1 cellular context compared by ENCODE assay signal in genomic region chr17:61454095-61454931, GRCh38.
TF ChIP-seq lines count a peak whose summit lies in the region.

No MANE protein-coding gene starts in this region.

TF ChIP-seq in HepG2, 621 proteins besides CTCF, POLR2A, EP300 and RAD21 (continued from another document and continues in another):
- TF ChIP-seq MNT (IDR thresholded peaks at IDR 0.05) = no peak
- TF ChIP-seq SMARCC2 (IDR thresholded peaks at IDR 0.05) = no peak
- no peak for TF ChIP-seq CCDC6 (CRISPR knock-in tag; IDR thresholded peaks at IDR 0.05)
- no peak for TF ChIP-seq ZNF441 (CRISPR knock-in tag; IDR thresholded peaks at IDR 0.05; ENCODE audit: borderline replicate concordance)
- no peak for TF ChIP-seq ZEB1 (IDR thresholded peaks at IDR 0.05; ENCODE audit: insufficient replicate concordance, low read depth)
- no peak for TF ChIP-seq KLF11 (CRISPR knock-in tag; IDR thresholded peaks at IDR 0.05)
- no peak for TF ChIP-seq ZNF709 (CRISPR knock-in tag; IDR thresholded peaks at IDR 0.05)
- TF ChIP-seq CENPBD1 (CRISPR knock-in tag; IDR thresholded peaks at IDR 0.05; ENCODE audit: borderline replicate concordance, low read depth) = no peak
- no peak for TF ChIP-seq ZNF136 (CRISPR knock-in tag; IDR thresholded peaks at IDR 0.05; ENCODE audit: low read depth)
- no peak for TF ChIP-seq ARNTL (CRISPR knock-in tag; IDR thresholded peaks at IDR 0.05)
- TF ChIP-seq, protein P1, sequence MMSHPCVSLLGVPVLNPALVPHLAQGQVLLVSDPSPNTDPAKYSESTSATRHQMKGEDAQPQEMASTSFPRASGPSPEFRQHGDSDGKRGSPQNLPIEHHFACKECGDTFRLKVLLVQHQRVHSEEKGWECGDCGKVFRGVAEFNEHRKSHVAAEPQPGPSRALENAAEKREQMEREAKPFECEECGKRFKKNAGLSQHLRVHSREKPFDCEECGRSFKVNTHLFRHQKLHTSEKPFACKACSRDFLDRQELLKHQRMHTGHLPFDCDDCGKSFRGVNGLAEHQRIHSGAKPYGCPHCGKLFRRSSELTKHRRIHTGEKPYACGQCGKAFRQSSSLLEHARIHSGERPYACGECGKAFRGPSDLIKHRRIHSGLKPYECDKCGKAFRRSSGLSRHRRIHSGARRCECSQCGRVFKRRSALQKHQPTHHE (CRISPR knock-in tag; IDR thresholded peaks at IDR 0.05; ENCODE audit: borderline replicate concordance) = no peak
- no peak for TF ChIP-seq ZNF552 (CRISPR knock-in tag; IDR thresholded peaks at IDR 0.05; ENCODE audit: borderline replicate concordance)
- TF ChIP-seq FOXK2 (IDR thresholded peaks at IDR 0.05) = no peak
- TF ChIP-seq MAFG (CRISPR knock-in tag; IDR thresholded peaks at IDR 0.05) = 0 out of 2 replicates have a peak, but pooled peaks have one; percentile 23
- no peak for TF ChIP-seq ZIK1 (CRISPR knock-in tag; IDR thresholded peaks at IDR 0.05; ENCODE audit: borderline replicate concordance, low read depth)
- TF ChIP-seq PITX1 (CRISPR knock-in tag; IDR thresholded peaks at IDR 0.05) = no peak
- TF ChIP-seq ZSCAN29 (CRISPR knock-in tag; conservative IDR thresholded peaks at IDR 0.05) = no peak
- TF ChIP-seq RBFOX2 (IDR thresholded peaks at IDR 0.05; ENCODE audit: low read depth, low read length) = no peak
- peak; percentile 60; the same call in 1 of the 2 replicates for TF ChIP-seq CENPT (CRISPR knock-in tag; IDR thresholded peaks at IDR 0.05; ENCODE audit: low read depth)
- no peak for TF ChIP-seq JARID2 (CRISPR knock-in tag; IDR thresholded peaks at IDR 0.05; ENCODE audit: insufficient replicate concordance)
- TF ChIP-seq, protein P2, sequence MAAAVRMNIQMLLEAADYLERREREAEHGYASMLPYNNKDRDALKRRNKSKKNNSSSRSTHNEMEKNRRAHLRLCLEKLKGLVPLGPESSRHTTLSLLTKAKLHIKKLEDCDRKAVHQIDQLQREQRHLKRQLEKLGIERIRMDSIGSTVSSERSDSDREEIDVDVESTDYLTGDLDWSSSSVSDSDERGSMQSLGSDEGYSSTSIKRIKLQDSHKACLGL (CRISPR knock-in tag; IDR thresholded peaks at IDR 0.05) = no peak
- TF ChIP-seq GLI4 (CRISPR knock-in tag; IDR thresholded peaks at IDR 0.05; ENCODE audit: borderline replicate concordance) = no peak; the same call in 1 of the 2 replicates
- TF ChIP-seq, protein P3, sequence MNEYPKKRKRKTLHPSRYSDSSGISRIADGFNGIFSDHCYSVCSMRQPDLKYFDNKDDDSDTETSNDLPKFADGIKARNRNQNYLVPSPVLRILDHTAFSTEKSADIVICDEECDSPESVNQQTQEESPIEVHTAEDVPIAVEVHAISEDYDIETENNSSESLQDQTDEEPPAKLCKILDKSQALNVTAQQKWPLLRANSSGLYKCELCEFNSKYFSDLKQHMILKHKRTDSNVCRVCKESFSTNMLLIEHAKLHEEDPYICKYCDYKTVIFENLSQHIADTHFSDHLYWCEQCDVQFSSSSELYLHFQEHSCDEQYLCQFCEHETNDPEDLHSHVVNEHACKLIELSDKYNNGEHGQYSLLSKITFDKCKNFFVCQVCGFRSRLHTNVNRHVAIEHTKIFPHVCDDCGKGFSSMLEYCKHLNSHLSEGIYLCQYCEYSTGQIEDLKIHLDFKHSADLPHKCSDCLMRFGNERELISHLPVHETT (CRISPR knock-in tag; conservative IDR thresholded peaks at IDR 0.05) = no peak
- no peak for TF ChIP-seq MEIS2 (CRISPR knock-in tag; IDR thresholded peaks at IDR 0.05)
- 0 out of 2 replicates have a peak, but pooled peaks have one; percentile 8 for TF ChIP-seq TIGD3 (CRISPR knock-in tag; IDR thresholded peaks at IDR 0.05; ENCODE audit: borderline replicate concordance)
- 0 out of 2 replicates have a peak, but pooled peaks have one; percentile 26 for TF ChIP-seq ZBTB26 (CRISPR knock-in tag; IDR thresholded peaks at IDR 0.05; ENCODE audit: borderline replicate concordance)
- TF ChIP-seq ZFP37 (CRISPR knock-in tag; IDR thresholded peaks at IDR 0.05; ENCODE audit: borderline replicate concordance) = no peak
- no peak for TF ChIP-seq MED8 (CRISPR knock-in tag; IDR thresholded peaks at IDR 0.05; ENCODE audit: insufficient replicate concordance)
- TF ChIP-seq ZNF713 (CRISPR knock-in tag; IDR thresholded peaks at IDR 0.05) = no peak
- TF ChIP-seq ZNF207 (IDR thresholded peaks at IDR 0.05; ENCODE audit: borderline replicate concordance) = no peak
- no peak for TF ChIP-seq FOXP4 (CRISPR knock-in tag; IDR thresholded peaks at IDR 0.05)
- TF ChIP-seq SCMH1 (CRISPR knock-in tag; IDR thresholded peaks at IDR 0.05; ENCODE audit: borderline replicate concordance) = no peak
- no peak for TF ChIP-seq ZNF30 (CRISPR knock-in tag; IDR thresholded peaks at IDR 0.05)
- TF ChIP-seq ZNF562 (CRISPR knock-in tag; IDR thresholded peaks at IDR 0.05; ENCODE audit: borderline replicate concordance) = no peak
- no peak for TF ChIP-seq KDM3A (CRISPR knock-in tag; IDR thresholded peaks at IDR 0.05; ENCODE audit: low read depth)
- TF ChIP-seq, protein P4, sequence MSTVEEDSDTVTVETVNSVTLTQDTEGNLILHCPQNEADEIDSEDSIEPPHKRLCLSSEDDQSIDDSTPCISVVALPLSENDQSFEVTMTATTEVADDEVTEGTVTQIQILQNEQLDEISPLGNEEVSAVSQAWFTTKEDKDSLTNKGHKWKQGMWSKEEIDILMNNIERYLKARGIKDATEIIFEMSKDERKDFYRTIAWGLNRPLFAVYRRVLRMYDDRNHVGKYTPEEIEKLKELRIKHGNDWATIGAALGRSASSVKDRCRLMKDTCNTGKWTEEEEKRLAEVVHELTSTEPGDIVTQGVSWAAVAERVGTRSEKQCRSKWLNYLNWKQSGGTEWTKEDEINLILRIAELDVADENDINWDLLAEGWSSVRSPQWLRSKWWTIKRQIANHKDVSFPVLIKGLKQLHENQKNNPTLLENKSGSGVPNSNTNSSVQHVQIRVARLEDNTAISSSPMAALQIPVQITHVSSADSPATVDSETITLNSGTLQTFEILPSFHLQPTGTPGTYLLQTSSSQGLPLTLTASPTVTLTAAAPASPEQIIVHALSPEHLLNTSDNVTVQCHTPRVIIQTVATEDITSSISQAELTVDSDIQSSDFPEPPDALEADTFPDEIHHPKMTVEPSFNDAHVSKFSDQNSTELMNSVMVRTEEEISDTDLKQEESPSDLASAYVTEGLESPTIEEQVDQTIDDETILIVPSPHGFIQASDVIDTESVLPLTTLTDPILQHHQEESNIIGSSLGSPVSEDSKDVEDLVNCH (CRISPR knock-in tag; IDR thresholded peaks at IDR 0.05) = no peak
- TF ChIP-seq, protein P5, sequence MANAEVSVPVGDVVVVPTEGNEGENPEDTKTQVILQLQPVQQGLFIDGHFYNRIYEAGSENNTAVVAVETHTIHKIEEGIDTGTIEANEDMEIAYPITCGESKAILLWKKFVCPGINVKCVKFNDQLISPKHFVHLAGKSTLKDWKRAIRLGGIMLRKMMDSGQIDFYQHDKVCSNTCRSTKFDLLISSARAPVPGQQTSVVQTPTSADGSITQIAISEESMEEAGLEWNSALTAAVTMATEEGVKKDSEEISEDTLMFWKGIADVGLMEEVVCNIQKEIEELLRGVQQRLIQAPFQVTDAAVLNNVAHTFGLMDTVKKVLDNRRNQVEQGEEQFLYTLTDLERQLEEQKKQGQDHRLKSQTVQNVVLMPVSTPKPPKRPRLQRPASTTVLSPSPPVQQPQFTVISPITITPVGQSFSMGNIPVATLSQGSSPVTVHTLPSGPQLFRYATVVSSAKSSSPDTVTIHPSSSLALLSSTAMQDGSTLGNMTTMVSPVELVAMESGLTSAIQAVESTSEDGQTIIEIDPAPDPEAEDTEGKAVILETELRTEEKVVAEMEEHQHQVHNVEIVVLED (CRISPR knock-in tag; IDR thresholded peaks at IDR 0.05; ENCODE audit: borderline replicate concordance) = no peak
- no peak for TF ChIP-seq TCF12 (IDR thresholded peaks at IDR 0.05)
- TF ChIP-seq TCF12 (CRISPR knock-in tag; IDR thresholded peaks at IDR 0.05) = no peak
- TF ChIP-seq ZKSCAN5 (CRISPR knock-in tag; IDR thresholded peaks at IDR 0.05) = no peak
- 0 out of 2 replicates have a peak, but pooled peaks have one; percentile 45 for TF ChIP-seq ZHX2 (IDR thresholded peaks at IDR 0.05; ENCODE audit: low read depth)
- no peak for TF ChIP-seq ZHX2 (CRISPR knock-in tag; IDR thresholded peaks at IDR 0.05; ENCODE audit: borderline replicate concordance)
- 0 out of 2 replicates have a peak, but pooled peaks have one; percentile 76 for TF ChIP-seq ZNF737 (CRISPR knock-in tag; IDR thresholded peaks at IDR 0.05; ENCODE audit: borderline replicate concordance)
- TF ChIP-seq ZNF382 (CRISPR knock-in tag; IDR thresholded peaks at IDR 0.05; ENCODE audit: borderline replicate concordance) = no peak
- TF ChIP-seq PAWR (CRISPR knock-in tag; IDR thresholded peaks at IDR 0.05; ENCODE audit: borderline replicate concordance) = no peak
